ENCODE assay signal across 26 cellular contexts in genomic region chr19:51200071-51200470, GRCh38. TPM values are rescaled to one million over a fixed set of nuclear protein-coding genes. Genes with fewer than 3 reads are reported as not detected.
A peak's percentile ranks its signal among the peaks of the same experiment; 100 is the strongest.
DNase-seq lines count a peak whose midpoint lies in the region; ATAC-seq and TF ChIP-seq lines count a peak whose summit lies in the region.
"Had no signal": no experiment of that assay in that cellular context is flagged by ENCODE, and none has a peak within 500 bp of the region (broad histone marks: within the 10 kb centered on the region; RNA-seq: fewer than 3 reads in every experiment).

No MANE protein-coding gene starts in this region.

- H3K4me3 ChIP-seq in right atrium auricular region (no peak overlapping the region), left ventricle myocardium inferior (no peak overlapping the region)
- H3K4me3 ChIP-seq: A549, GM12878 had no signal

- H3K36me3 ChIP-seq in right atrium auricular region (no peaks in the 10 kb centered on the region), left ventricle myocardium inferior (no peaks in the 10 kb centered on the region)

- intact Hi-C loops in left ventricle myocardium inferior (cut with micrococcal nuclease) (no loop called here), posterior vena cava (cut with DNase I) (no loop called here)

- TF ChIP-seq CTCF in right atrium auricular region (IDR thresholded peaks at IDR 0.05), result no peak
- TF ChIP-seq CTCF in left ventricle myocardium inferior (IDR thresholded peaks at IDR 0.05; ENCODE audit: borderline replicate concordance), result no peak

- ATAC-seq in GM19035 (IDR thresholded peaks at IDR 0.05; ENCODE audit: unreplicated experiment), result no peak
- ATAC-seq: A549, GM12878 had no signal

- DNase-seq in right atrium auricular region (ENCODE audit: low spot score) (peak; percentile 26), left ventricle myocardium inferior (no peak), left kidney (ENCODE audit: low read depth, low spot score) (peak; percentile 83), posterior vena cava (ENCODE audit: low spot score) (peak; percentile 40), NOMO-1 treated with DMSO at 0.1 percent for 48 hours (lab: John Stamatoyannopoulos, UW; ENCODE audit: unreplicated experiment) (no peak)
- DNase-seq: AML-193; C1 segment of cervical spinal cord; CD4-positive, alpha-beta memory T cell; CD4-positive, CD25-positive, alpha-beta regulatory T cell; CD8-positive, alpha-beta memory T cell; COR-L47; DMS 273 treated with DMSO at 0.1 percent for 48 hours; DMS153; DMS53; DMS79; DND-41; EL; GDM1 had no signal

- no peaks in the 10 kb centered on the region for H3K9me3 ChIP-seq in right atrium auricular region
- no peaks in the 10 kb centered on the region for H3K9me3 ChIP-seq in left ventricle myocardium inferior (replicated peaks)
- H3K9me3 ChIP-seq: A549 had no signal

- H3K27me3 ChIP-seq in right atrium auricular region, result no peaks in the 10 kb centered on the region
- H3K27me3 ChIP-seq in left ventricle myocardium inferior (ENCODE audit: low read depth), result peaks cover 69% of the 10 kb centered on the region

- H3K27ac ChIP-seq in right atrium auricular region (no peak overlapping the region), left ventricle myocardium inferior (replicated peaks) (no peak overlapping the region)
- H3K27ac ChIP-seq: 22Rv1, A549 had no signal

- H3K4me1 ChIP-seq in right atrium auricular region (no peaks in the 10 kb centered on the region), left ventricle myocardium inferior (no peaks in the 10 kb centered on the region)
- H3K4me1 ChIP-seq: A549 had no signal

RNA-seq across cellular contexts. Expression of gene CD33, which starts 24.8 kb away (rescaled TPM):
- total RNA-seq in right atrium auricular region (1 to 10 TPM; 2.3 to 4.2 TPM), left ventricle myocardium inferior (3.0 TPM), posterior vena cava (10 to 100 TPM in 1 of 2 donors, 1 to 10 TPM in 1; 10.0 to 17.4 TPM)
- total RNA-seq: B cell, G401 had no signal

RNA-seq across cellular contexts. Expression of gene SIGLECL1, which starts 50.8 kb away (rescaled TPM):
- total RNA-seq in right atrium auricular region (not detected), left ventricle myocardium inferior (not detected), posterior vena cava (not detected)
- total RNA-seq: A172; B cell; CD4-positive, alpha-beta memory T cell; CD4-positive, CD25-positive, alpha-beta regulatory T cell; CD8-positive, alpha-beta memory T cell; G401; GM12878 had no signal

RNA-seq across cellular contexts. Expression of gene SIGLEC7, which starts 58.0 kb away (rescaled TPM):
- total RNA-seq in right atrium auricular region (1 to 10 TPM in 1 of 2 donors, under 1 TPM in 1; 0.26 to 1.7 TPM), left ventricle myocardium inferior (0.47 TPM), posterior vena cava (1 to 10 TPM; 1.8 to 5.5 TPM)
- total RNA-seq: A172; B cell; CD4-positive, CD25-positive, alpha-beta regulatory T cell; Daoy; G401; GM12878 had no signal

Comparison
In these comparisons a context has a peak if more than half of its experiments do, and no peak if none do; other contexts are left out.
1. DNase-seq: peak in right atrium auricular region (single experiment), left kidney (single experiment) and posterior vena cava (single experiment); none in left ventricle myocardium inferior (single experiment) and NOMO-1 treated with DMSO at 0.1 percent for 48 hours (single experiment).